ENCODE assay signal across 26 cellular contexts in genomic region chr6:14641401-14641800, GRCh38.
DNase-seq lines count a peak whose midpoint lies in the region; ATAC-seq, FAIRE-seq and TF ChIP-seq lines count a peak whose summit lies in the region.
"Had no signal": no experiment of that assay in that cellular context is flagged by ENCODE, and none has a peak within 500 bp of the region (broad histone marks: within the 10 kb centered on the region; RNA-seq: fewer than 3 reads in every experiment).

No MANE protein-coding gene starts in this region.

- no peak overlapping the region for H3K4me3 ChIP-seq in HUES6 (ENCODE audit: low read depth, low read length)
- H3K4me3 ChIP-seq in bronchial epithelial cell (ENCODE audit: low read depth, low read length): no peak overlapping the region
- H3K4me3 ChIP-seq: esophagus muscularis mucosa, heart right ventricle, tibial artery had no signal

- H3K27ac ChIP-seq in HUES6 (ENCODE audit: low read depth, low read length): peak overlapping the region; percentile 88; the same call in 1 of the 2 replicates
- H3K27ac ChIP-seq: esophagus muscularis mucosa, foreskin keratinocyte, neutrophil, tibial artery had no signal

- peak; percentile 95 for FAIRE-seq in bronchial epithelial cell (lab: Jason Lieb, UNC)

- no peak for ATAC-seq in naive B cell (ENCODE audit: low read depth in 2 of 2)
- ATAC-seq: foreskin keratinocyte, Panc1 had no signal

- DNase-seq in Ammon's horn (ENCODE audit: low spot score) (peak; percentile 8), bronchial epithelial cell (ENCODE audit: low read depth) (no peak), naive B cell (no peak), DMS79 treated with DMSO at 0.1 percent for 48 hours (lab: John Stamatoyannopoulos, UW) (no peak), COLO668 (lab: John Stamatoyannopoulos, UW; ENCODE audit: unreplicated experiment) (no peak), GM13976 (ENCODE audit: low spot score) (no peak), HCEC 1CT (no peak)
- DNase-seq: activated CD4-positive, alpha-beta T cell treated with anti-CD3 and anti-CD28 coated beads, Interleukin-2, amount 50 U/mL, for 4 hours; activated CD4-positive, CD25-positive, alpha-beta regulatory T cell; activated CD8-positive, alpha-beta memory T cell treated with anti-CD3 and anti-CD28 coated beads, Interleukin-2, amount 50 U/mL, for 48 hours; C1 segment of cervical spinal cord; central memory CD4-positive, alpha-beta T cell; DMS79; foreskin keratinocyte; NCI-H1048; NCI-H1694 treated with DMSO at 0.1 percent for 48 hours; SW 1271; tibial artery had no signal

- no peaks in the 10 kb centered on the region for H3K27me3 Mint-ChIP-seq in naive B cell
- H3K27me3 Mint-ChIP-seq: activated naive CD8-positive, alpha-beta T cell; memory B cell had no signal

- H3K27me3 ChIP-seq in HUES6 (ENCODE audit: control insufficient read depth, insufficient read depth, low read length): no peaks in the 10 kb centered on the region
- H3K27me3 ChIP-seq in bronchial epithelial cell (ENCODE audit: control insufficient read depth, insufficient read depth, low read length): no peaks in the 10 kb centered on the region
- H3K27me3 ChIP-seq: esophagus muscularis mucosa, foreskin keratinocyte, heart right ventricle, neutrophil, tibial artery had no signal

- H3K36me3 ChIP-seq in HUES6 (ENCODE audit: control insufficient read depth, insufficient read depth, low read length): no peaks in the 10 kb centered on the region
- no peaks in the 10 kb centered on the region for H3K36me3 ChIP-seq in bronchial epithelial cell (ENCODE audit: control insufficient read depth, insufficient read depth, low read length)
- H3K36me3 ChIP-seq: esophagus muscularis mucosa, heart right ventricle, neutrophil, tibial artery had no signal

- H3K4me1 ChIP-seq in HUES6 (ENCODE audit: control insufficient read depth, insufficient read depth, low read length): peaks cover 43% of the 10 kb centered on the region

- in situ Hi-C loops in GM13976 (cut with MboI; ENCODE audit: low sequenced_read_pairs, unreplicated experiment): no loop called here

- no peaks in the 10 kb centered on the region for H3K9me3 ChIP-seq in HUES6 (ENCODE audit: control insufficient read depth, insufficient read depth, low read depth, low read length)
- H3K9me3 ChIP-seq: esophagus muscularis mucosa, heart right ventricle, neutrophil, tibial artery had no signal

- H3K4me1 Mint-ChIP-seq in naive B cell: peaks cover 60 to 73% (median 67%) of the 10 kb centered on the region in 3 donors

- peak overlapping the region in 5 of 8 donors; percentile 5 to 85 (median 37) for H3K4me3 Mint-ChIP-seq in naive B cell
- H3K4me3 Mint-ChIP-seq: activated naive CD8-positive, alpha-beta T cell had no signal

- H3K27ac Mint-ChIP-seq in naive B cell: peak overlapping the region in 4 of 6 donors; percentile 10 to 98 (median 90)
- H3K27ac Mint-ChIP-seq: activated naive CD8-positive, alpha-beta T cell; progenitor cell of endocrine pancreas had no signal

- peak overlapping the region; percentile 67 for H3K9ac ChIP-seq in HUES6 (ENCODE audit: low read length)

- no peaks in the 10 kb centered on the region for H3K36me3 Mint-ChIP-seq in naive B cell
- H3K36me3 Mint-ChIP-seq: activated naive CD8-positive, alpha-beta T cell; memory B cell had no signal

- no peak for TF ChIP-seq CTCF in bronchial epithelial cell (IDR thresholded peaks at IDR 0.05; ENCODE audit: insufficient read depth, low read length, severe bottlenecking)
- no peak for TF ChIP-seq CTCF in GM13976 (IDR thresholded peaks at IDR 0.05; ENCODE audit: borderline replicate concordance, control extremely low read depth, extremely low read depth, insufficient read depth, missing control alignments)

- peaks cover 0 to 3% (median 0%) of the 10 kb centered on the region in 7 donors for H3K9me3 Mint-ChIP-seq in naive B cell
- H3K9me3 Mint-ChIP-seq: memory B cell had no signal
